ENCODE assay signal across 14 cellular contexts in the genomic region with DNA sequence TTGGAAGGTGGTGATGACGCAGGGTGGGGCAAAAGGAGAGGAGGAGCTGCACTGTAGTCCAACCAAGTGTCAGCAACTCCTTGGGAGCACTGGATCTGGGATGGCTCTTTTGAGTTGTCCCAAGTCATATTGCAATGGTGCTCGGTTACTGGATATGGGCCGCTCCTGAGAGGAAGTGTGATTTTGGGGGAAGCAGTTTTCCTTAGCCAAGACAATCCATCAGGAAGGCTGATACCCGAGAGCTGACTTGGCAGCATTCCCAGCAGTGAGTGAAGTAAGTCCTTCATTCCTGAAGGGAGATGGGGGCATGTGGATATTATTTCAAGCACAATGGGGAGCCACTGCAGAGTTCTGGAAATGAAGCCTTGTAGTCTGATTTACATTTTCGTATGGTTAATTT.
DNase-seq lines count a peak whose midpoint lies in the region; ATAC-seq and TF ChIP-seq lines count a peak whose summit lies in the region.
"Had no signal": no experiment of that assay in that cellular context is flagged by ENCODE, and none has a peak within 500 bp of the region (broad histone marks: within the 10 kb centered on the region; RNA-seq: fewer than 3 reads in every experiment).

No MANE protein-coding gene starts in this region.

- ATAC-seq in PC-3 (no peak), GM21825 (IDR thresholded peaks at IDR 0.05; ENCODE audit: unreplicated experiment) (no peak)
- ATAC-seq: gastrocnemius medialis had no signal

- H3K4me3 ChIP-seq in cardiac muscle cell (no peak overlapping the region), PC-3 (ENCODE audit: low read length) (no peak overlapping the region), dorsolateral prefrontal cortex (no peak overlapping the region)
- H3K4me3 ChIP-seq: gastrocnemius medialis, HAP-1 had no signal

- BruUV-seq in PC-3 (replicated peaks; lab: Mats Ljungman, UMichigan), result no TSS peak

- H3K27ac ChIP-seq in cardiac muscle cell, result no peak overlapping the region
- no peak overlapping the region for H3K27ac ChIP-seq in PC-3 (ENCODE audit: low read length)
- no peak overlapping the region for H3K27ac ChIP-seq in dorsolateral prefrontal cortex
- H3K27ac ChIP-seq: gastrocnemius medialis had no signal

- H3K9me2 ChIP-seq in PC-3 (replicated peaks; ENCODE audit: low read length), result no peaks in the 10 kb centered on the region

- H3K9ac ChIP-seq in PC-3 (ENCODE audit: low read length), result no peak overlapping the region

- DNase-seq in cardiac muscle cell (ENCODE audit: low read depth in 1 of 2, low spot score in 1 of 2) (peak; percentile 36 to 59), cardiac septum (ENCODE audit: low spot score) (no peak), PC-3 (peak; percentile 29), glomerular visceral epithelial cell (ENCODE audit: extremely low spot score) (peak; percentile 35), dorsolateral prefrontal cortex (no peak), hepatic stellate cell (ENCODE audit: low spot score) (no peak), occipital lobe (lab: John Stamatoyannopoulos, UW) (no peak)
- DNase-seq: activated naive CD4-positive, alpha-beta T cell treated with anti-CD3 and anti-CD28 coated beads, Interleukin-2, amount 10 ng/mL, durations not matched to agents 7 days and 5 days; cortex of kidney; DND-41; gastrocnemius medialis; NCI-H187 had no signal

- H3K9me3 ChIP-seq in cardiac muscle cell (ENCODE audit: low read depth), result no peaks in the 10 kb centered on the region
- no peaks in the 10 kb centered on the region for H3K9me3 ChIP-seq in PC-3 (ENCODE audit: low read length)
- H3K9me3 ChIP-seq: gastrocnemius medialis, HAP-1 had no signal

- intact Hi-C loops in cardiac septum (cut with DNase I), result no loop called here
- intact Hi-C loops in PC-3 (cut with micrococcal nuclease), result no loop called here
- intact Hi-C loops in dorsolateral prefrontal cortex (cut with DNase I), result no loop called here

- H4K20me1 ChIP-seq in PC-3 (ENCODE audit: low read length), result no peaks in the 10 kb centered on the region

- H3K4me1 ChIP-seq in cardiac muscle cell (ENCODE audit: low read depth), result no peaks in the 10 kb centered on the region
- no peaks in the 10 kb centered on the region for H3K4me1 ChIP-seq in PC-3 (ENCODE audit: insufficient read depth, low read length)
- H3K4me1 ChIP-seq: gastrocnemius medialis had no signal

- POLR2A ChIA-PET in PC-3 (lab: Charles Lee; ENCODE audit: unreplicated experiment), result no interaction called here

- no peak overlapping the region for H3K4me2 ChIP-seq in PC-3 (ENCODE audit: low read length)

- H3K36me3 ChIP-seq in cardiac muscle cell (no peaks in the 10 kb centered on the region), PC-3 (ENCODE audit: low read depth, low read length) (no peaks in the 10 kb centered on the region)
- H3K36me3 ChIP-seq: gastrocnemius medialis, HAP-1 had no signal

- TF ChIP-seq CTCF in cardiac muscle cell (IDR thresholded peaks at IDR 0.05; ENCODE audit: low read depth, low read length) (no peak), PC-3 (conservative IDR thresholded peaks at IDR 0.05; ENCODE audit: low read depth, low read length) (no peak), dorsolateral prefrontal cortex (IDR thresholded peaks at IDR 0.05 in 54 of 56, conservative IDR thresholded peaks at IDR 0.05 in 2 of 56; ENCODE audit: low read depth in 1 of 56, partially characterized antibody in 56 of 56) (no peak)

- no peaks in the 10 kb centered on the region for H3K27me3 ChIP-seq in cardiac muscle cell
- no peaks in the 10 kb centered on the region for H3K27me3 ChIP-seq in PC-3 (ENCODE audit: low read length)
- no peaks in the 10 kb centered on the region for H3K27me3 ChIP-seq in dorsolateral prefrontal cortex
- H3K27me3 ChIP-seq: gastrocnemius medialis had no signal

- H2AFZ ChIP-seq in PC-3 (ENCODE audit: low read length), result no peak overlapping the region

- no peaks in the 10 kb centered on the region for H3K79me2 ChIP-seq in PC-3 (ENCODE audit: low read length)

- CTCF ChIA-PET in PC-3 (lab: Charles Lee), result no interaction called here

- no peaks in the 10 kb centered on the region for H3F3A ChIP-seq in PC-3 (ENCODE audit: low read length, unreplicated experiment)

Comparison
In these comparisons a context has a peak if more than half of its experiments do, and no peak if none do; other contexts are left out.
1. DNase-seq: peak in cardiac muscle cell (2 of 2), PC-3 (single experiment) and glomerular visceral epithelial cell (single experiment); none in cardiac septum (single experiment), dorsolateral prefrontal cortex (0 of 10), hepatic stellate cell (single experiment) and occipital lobe (single experiment).